ENCODE assay signal across 28 cellular contexts in the genomic region with DNA sequence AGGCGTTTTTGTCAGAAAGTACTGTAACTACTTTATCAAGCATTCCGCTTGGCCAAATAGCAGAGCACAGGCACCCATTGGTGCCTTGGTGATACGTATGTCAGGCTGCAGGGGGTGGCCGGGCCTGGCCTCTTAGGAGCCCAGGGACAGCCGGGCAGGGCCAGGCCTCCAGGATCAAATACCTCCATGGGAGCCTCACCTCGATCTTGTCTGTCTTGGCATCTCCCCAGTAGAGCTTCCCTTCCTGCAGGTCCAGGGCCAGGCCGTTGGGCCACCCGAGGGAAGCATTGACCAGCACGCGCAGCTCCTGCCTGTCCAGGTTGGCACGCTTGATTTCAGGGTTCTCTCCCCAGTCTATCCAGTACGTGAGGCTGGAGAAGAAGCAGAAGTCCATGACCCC.
"Had no signal": no experiment of that assay in that cellular context is flagged by ENCODE, and none has a peak within 500 bp of the region (broad histone marks: within the 10 kb centered on the region; RNA-seq: fewer than 3 reads in every experiment).

No MANE protein-coding gene starts in this region.

- H3K4me1 ChIP-seq: breast epithelium, neural progenitor cell had no signal

- H3K27me3 Mint-ChIP-seq: activated CD8-positive, alpha-beta T cell treated with anti-CD3 and anti-CD28 coated beads for 36 hours; activated naive CD4-positive, alpha-beta T cell treated with anti-CD3 and anti-CD28 coated beads, Interleukin-2, amount 10 ng/mL, durations not matched to agents 7 days and 5 days; activated naive CD8-positive, alpha-beta T cell treated with anti-CD3 and anti-CD28 coated beads, Interleukin-2, amount 50 U/mL, for 24 hours; central memory CD8-positive, alpha-beta T cell; memory B cell; stimulated activated naive CD8-positive, alpha-beta T cell treated with anti-CD3 and anti-CD28 coated beads, Interleukin-15, Interleukin-2, amounts not matched to agents 100 ng/mL and 50 ng/mL, for 24 hours; T-helper 17 cell; type B pancreatic cell had no signal

- H3K9me3 ChIP-seq: breast epithelium had no signal

- H3K36me3 Mint-ChIP-seq: natural killer cell, neural progenitor cell, WTC11 had no signal

- H3K36me3 ChIP-seq: breast epithelium, neural progenitor cell had no signal

- DNase-seq: activated CD4-positive, alpha-beta T cell treated with anti-CD3 and anti-CD28 coated beads for 1 hour; activated CD4-positive, alpha-beta T cell treated with anti-CD3 and anti-CD28 coated beads, Interleukin-2, amount 50 U/mL, for 1 hour; activated CD8-positive, alpha-beta T cell treated with anti-CD3 and anti-CD28 coated beads for 36 hours; activated gamma-delta T cell; activated naive CD8-positive, alpha-beta T cell treated with anti-CD3 and anti-CD28 coated beads, Interleukin-2, amount 50 U/mL, for 24 hours; activated T-cell treated with anti-CD3 and anti-CD28 coated beads, Interleukin-2, amount 50 U/mL, for 72 hours; amygdala; effector CD8-positive, alpha-beta T cell; islet precursor cell; left cardiac atrium; natural killer cell; occipital lobe; stimulated activated CD4-positive, alpha-beta T cell treated with anti-CD3 and anti-CD28 coated beads, Interleukin-12 subunit alpha, Interleukin-12 subunit beta, amount 100 ng/mL, for 4 hours; stimulated activated CD4-positive, alpha-beta T cell treated with anti-CD3 and anti-CD28 coated beads, Interleukin-4, amount 100 ng/mL, for 24 hours; T1000 had no signal

- H3K4me1 Mint-ChIP-seq: activated naive CD8-positive, alpha-beta T cell treated with anti-CD3 and anti-CD28 coated beads, Interleukin-2, amount 50 U/mL, for 24 hours; neural progenitor cell; T-helper 17 cell; WTC11 had no signal

- H3K27me3 ChIP-seq: breast epithelium, hepatocyte, neural progenitor cell had no signal

- H3K27ac Mint-ChIP-seq: activated CD8-positive, alpha-beta T cell treated with anti-CD3 and anti-CD28 coated beads for 36 hours; activated naive CD4-positive, alpha-beta T cell treated with anti-CD3 and anti-CD28 coated beads, Interleukin-2, amount 10 ng/mL, durations not matched to agents 7 days and 5 days; activated naive CD8-positive, alpha-beta T cell treated with anti-CD3 and anti-CD28 coated beads, Interleukin-2, amount 50 U/mL, for 24 hours; activated T-cell treated with anti-CD3 and anti-CD28 coated beads, Interleukin-2, amount 50 U/mL, for 72 hours; memory B cell; natural killer cell; neural progenitor cell; stimulated activated effector memory CD8-positive, alpha-beta T cell treated with anti-CD3 and anti-CD28 coated beads, Interleukin-12 subunit alpha, Interleukin-12 subunit beta, amount 100 ng/mL, for 72 hours; stimulated activated naive CD8-positive, alpha-beta T cell treated with anti-CD3 and anti-CD28 coated beads, Interleukin-15, Interleukin-2, amounts not matched to agents 100 ng/mL and 50 ng/mL, for 24 hours; T-helper 17 cell; type B pancreatic cell; WTC11 had no signal

- H3K4me3 ChIP-seq: breast epithelium, hepatocyte, neural progenitor cell had no signal

- H3K27ac ChIP-seq: breast epithelium, hepatocyte, neural progenitor cell had no signal

- ATAC-seq: activated CD8-positive, alpha-beta T cell treated with anti-CD3 and anti-CD28 coated beads for 36 hours; activated naive CD8-positive, alpha-beta T cell treated with anti-CD3 and anti-CD28 coated beads, Interleukin-2, amount 50 U/mL, for 24 hours; activated T-cell treated with anti-CD3 and anti-CD28 coated beads, Interleukin-2, amount 50 U/mL, for 72 hours; left cardiac atrium; natural killer cell; right cardiac atrium; SK-N-SH treated with all-trans-retinoic acid at 6 μM for 48 hours; stimulated activated effector memory CD8-positive, alpha-beta T cell treated with anti-CD3 and anti-CD28 coated beads, Interleukin-12 subunit alpha, Interleukin-12 subunit beta, amount 100 ng/mL, for 72 hours; T-helper 17 cell; WTC11 had no signal

- H3K9me3 Mint-ChIP-seq: activated CD8-positive, alpha-beta T cell treated with anti-CD3 and anti-CD28 coated beads for 36 hours; activated naive CD4-positive, alpha-beta T cell treated with anti-CD3 and anti-CD28 coated beads, Interleukin-2, amount 10 ng/mL, durations not matched to agents 7 days and 5 days; activated naive CD8-positive, alpha-beta T cell treated with anti-CD3 and anti-CD28 coated beads, Interleukin-2, amount 50 U/mL, for 24 hours; activated T-cell treated with anti-CD3 and anti-CD28 coated beads, Interleukin-2, amount 50 U/mL, for 72 hours; central memory CD8-positive, alpha-beta T cell; memory B cell; natural killer cell; neural progenitor cell; stimulated activated effector memory CD8-positive, alpha-beta T cell treated with anti-CD3 and anti-CD28 coated beads, Interleukin-12 subunit alpha, Interleukin-12 subunit beta, amount 100 ng/mL, for 72 hours; stimulated activated naive CD8-positive, alpha-beta T cell treated with anti-CD3 and anti-CD28 coated beads, Interleukin-15, Interleukin-2, amounts not matched to agents 100 ng/mL and 50 ng/mL, for 24 hours; type B pancreatic cell; WTC11 had no signal

- H3K4me3 Mint-ChIP-seq: activated CD8-positive, alpha-beta T cell treated with anti-CD3 and anti-CD28 coated beads for 36 hours; activated naive CD4-positive, alpha-beta T cell treated with anti-CD3 and anti-CD28 coated beads, Interleukin-2, amount 10 ng/mL, durations not matched to agents 7 days and 5 days; activated naive CD8-positive, alpha-beta T cell treated with anti-CD3 and anti-CD28 coated beads, Interleukin-2, amount 50 U/mL, for 24 hours; activated T-cell treated with anti-CD3 and anti-CD28 coated beads, Interleukin-2, amount 50 U/mL, for 72 hours; central memory CD8-positive, alpha-beta T cell; memory B cell; natural killer cell; neural progenitor cell; stimulated activated effector memory CD8-positive, alpha-beta T cell treated with anti-CD3 and anti-CD28 coated beads, Interleukin-12 subunit alpha, Interleukin-12 subunit beta, amount 100 ng/mL, for 72 hours; stimulated activated naive CD8-positive, alpha-beta T cell treated with anti-CD3 and anti-CD28 coated beads, Interleukin-15, Interleukin-2, amounts not matched to agents 100 ng/mL and 50 ng/mL, for 24 hours; T-helper 17 cell; type B pancreatic cell; WTC11 had no signal
